Comparison of ENCODE assay signal across 14 cellular contexts in the genomic region with DNA sequence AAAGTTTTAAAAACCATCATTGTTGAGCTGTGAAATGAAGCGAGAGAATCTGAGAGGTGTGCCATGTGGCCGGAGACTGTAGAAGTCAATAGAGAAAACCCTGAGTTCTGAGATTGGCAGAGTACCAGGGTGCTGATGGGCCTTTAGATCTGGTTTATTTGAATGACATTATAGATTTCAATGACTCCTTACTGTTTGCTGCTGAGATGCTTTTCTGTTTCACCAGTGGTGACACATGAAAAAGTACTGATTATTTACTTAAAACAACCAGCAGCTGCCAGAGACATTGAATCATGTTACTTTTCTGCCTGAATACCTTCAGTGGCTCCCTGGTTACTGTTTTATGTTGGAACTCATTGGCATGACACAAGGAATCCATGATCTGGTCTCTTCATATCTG.
DNase-seq lines count a peak whose midpoint lies in the region; ATAC-seq and TF ChIP-seq lines count a peak whose summit lies in the region.
"Had no signal": no experiment of that assay in that cellular context is flagged by ENCODE, and none has a peak within 500 bp of the region (broad histone marks: within the 10 kb centered on the region; RNA-seq: fewer than 3 reads in every experiment).

No MANE protein-coding gene starts in this region.

- no peak for TF ChIP-seq EP300 in tibial nerve (IDR thresholded peaks at IDR 0.05)

- H3K4me1 ChIP-seq in Karpas-422 (ENCODE audit: low read length): no peaks in the 10 kb centered on the region
- peaks cover 0 to 7% (median 2%) of the 10 kb centered on the region in 4 donors for H3K4me1 ChIP-seq in tibial nerve
- H3K4me1 ChIP-seq: foreskin keratinocyte, left lung, spleen, uterus had no signal

- H3K9me3 ChIP-seq in Karpas-422 (ENCODE audit: low read length) (no peaks in the 10 kb centered on the region), tibial nerve (no peaks in the 10 kb centered on the region)
- H3K9me3 ChIP-seq: left lung, uterus had no signal

- H3K36me3 ChIP-seq in Karpas-422 (ENCODE audit: insufficient read depth, low read length) (no peaks in the 10 kb centered on the region), tibial nerve (no peaks in the 10 kb centered on the region)
- H3K36me3 ChIP-seq: left lung, spleen, uterus had no signal

- H4K20me1 ChIP-seq in Karpas-422 (ENCODE audit: insufficient read depth, low read depth, low read length): no peaks in the 10 kb centered on the region

- WGBS in tibial nerve, 2 donors: 67 to 74% methylated on average over 2 of the region's 2 CpGs

- H3K27ac ChIP-seq in Karpas-422 (ENCODE audit: low read length) (no peak overlapping the region), tibial nerve (no peak overlapping the region)
- H3K27ac ChIP-seq: dorsolateral prefrontal cortex, foreskin keratinocyte, left lung, spleen, uterus had no signal

- H3K4me3 ChIP-seq in Karpas-422 (ENCODE audit: low read length) (no peak overlapping the region), tibial nerve (no peak overlapping the region)
- H3K4me3 ChIP-seq: dorsolateral prefrontal cortex, left lung, spleen, uterus had no signal

- H3K27me3 ChIP-seq in Karpas-422 (ENCODE audit: low read length) (no peaks in the 10 kb centered on the region), tibial nerve (no peaks in the 10 kb centered on the region)
- H3K27me3 ChIP-seq: dorsolateral prefrontal cortex, foreskin keratinocyte, left lung, spleen, uterus had no signal

- H3K9me2 ChIP-seq in Karpas-422 (replicated peaks; ENCODE audit: insufficient read depth, low read length): no peaks in the 10 kb centered on the region; the same call in 1 of the 2 replicates

- intact Hi-C loops in sciatic nerve (cut with DNase I): no loop called here

- no peak for ATAC-seq in sciatic nerve
- ATAC-seq: activated naive CD4-positive, alpha-beta T cell treated with anti-CD3 and anti-CD28 coated beads, Interleukin-2, amount 50 U/mL, for 72 hours; foreskin keratinocyte; left lung had no signal

- H3K4me2 ChIP-seq in Karpas-422 (ENCODE audit: low read depth, low read length, poor library complexity, severe bottlenecking): no peak overlapping the region

- no peak for TF ChIP-seq CTCF in tibial nerve (IDR thresholded peaks at IDR 0.05)

- no peak overlapping the region for H2AFZ ChIP-seq in Karpas-422 (ENCODE audit: low read length)

- H3K9ac ChIP-seq in Karpas-422 (ENCODE audit: low read length): no peak overlapping the region

- no peaks in the 10 kb centered on the region for H3K79me2 ChIP-seq in Karpas-422 (ENCODE audit: low read length)

- TF ChIP-seq POLR2A in tibial nerve (IDR thresholded peaks at IDR 0.05): no peak

- DNase-seq in COR-L47 (lab: John Stamatoyannopoulos, UW) (peak; percentile 70), NCI-H1092 treated with DMSO at 0.1 percent for 48 hours (lab: John Stamatoyannopoulos, UW) (peak; percentile 87), SHP77 (lab: John Stamatoyannopoulos, UW) (peak; percentile 71 to 72), iris pigment epithelial cell (ENCODE audit: low read depth) (peak; percentile 35), NOMO-1 (lab: John Stamatoyannopoulos, UW; ENCODE audit: unreplicated experiment in 2 of 2) (no peak), Karpas-422 (no peak), sciatic nerve (ENCODE audit: low spot score) (no peak), tibial nerve (ENCODE audit: low spot score in 2 of 2) (no peak)
- DNase-seq: dorsolateral prefrontal cortex, foreskin keratinocyte, left lung, spleen, uterus had no signal

Comparison
In these comparisons a context has a peak if more than half of its experiments do, and no peak if none do; other contexts are left out.
1. DNase-seq: peak in COR-L47 (single experiment), NCI-H1092 treated with DMSO at 0.1 percent for 48 hours (single experiment), SHP77 (2 of 2) and iris pigment epithelial cell (single experiment); none in NOMO-1 (0 of 2), Karpas-422 (single experiment), sciatic nerve (single experiment) and tibial nerve (0 of 2).